Comparison of ENCODE assay signal across 32 cellular contexts in the genomic region with DNA sequence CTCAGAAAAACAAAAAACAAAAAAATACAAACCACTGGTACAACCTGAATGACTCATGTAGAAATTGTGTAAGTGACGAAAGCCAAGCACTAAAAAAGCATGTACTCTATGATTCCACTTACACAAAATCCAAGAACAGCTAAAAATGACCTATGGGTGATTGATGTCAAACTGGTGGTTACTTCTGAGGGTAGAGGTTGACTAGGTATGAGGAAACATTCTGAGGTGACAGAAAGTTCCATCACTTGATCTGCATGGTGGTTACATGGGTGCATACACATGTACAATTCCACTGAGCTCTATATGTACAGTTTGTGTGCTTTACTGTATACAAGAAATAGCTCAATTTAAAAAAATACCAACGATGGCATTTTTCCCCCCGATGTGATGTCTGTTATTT. TPM values are rescaled to one million over a fixed set of nuclear protein-coding genes. Genes with fewer than 3 reads are reported as not detected.
"Had no signal": no experiment of that assay in that cellular context is flagged by ENCODE, and none has a peak within 500 bp of the region (broad histone marks: within the 10 kb centered on the region; RNA-seq: fewer than 3 reads in every experiment).

No MANE protein-coding gene starts in this region.

- H3K4me1 Mint-ChIP-seq: activated CD4-positive, alpha-beta T cell treated with anti-CD3 and anti-CD28 coated beads, Interleukin-2, amount 10 ng/mL, durations not matched to agents 7 days and 5 days; activated naive CD4-positive, alpha-beta T cell treated with anti-CD3 and anti-CD28 coated beads, Interleukin-2, amount 50 U/mL, for 24 hours; activated naive CD8-positive, alpha-beta T cell treated with anti-CD3 and anti-CD28 coated beads, Interleukin-2, amount 10 ng/mL, durations not matched to agents 7 days and 5 days; brain; T-helper 17 cell had no signal

- H3K36me3 Mint-ChIP-seq: activated naive CD4-positive, alpha-beta T cell treated with anti-CD3 and anti-CD28 coated beads, Interleukin-2, amount 50 U/mL, for 24 hours; activated naive CD8-positive, alpha-beta T cell treated with anti-CD3 and anti-CD28 coated beads, Interleukin-2, amount 10 ng/mL, durations not matched to agents 7 days and 5 days; brain had no signal

- H3K9me3 Mint-ChIP-seq: activated CD4-positive, alpha-beta T cell treated with anti-CD3 and anti-CD28 coated beads, Interleukin-2, amount 10 ng/mL, durations not matched to agents 7 days and 5 days; activated CD8-positive, alpha-beta T cell treated with anti-CD3 and anti-CD28 coated beads for 36 hours; activated naive CD4-positive, alpha-beta T cell treated with anti-CD3 and anti-CD28 coated beads, Interleukin-2, amount 50 U/mL, for 24 hours; activated naive CD8-positive, alpha-beta T cell treated with anti-CD3 and anti-CD28 coated beads, Interleukin-2, amount 10 ng/mL, durations not matched to agents 7 days and 5 days; brain; effector memory CD8-positive, alpha-beta T cell; T-helper 2 cell treated with Interferon-gamma antibody and Interleukin-4, amounts not matched to agents 5 μg/mL and 100 μg/mL, for 36 hours had no signal

- ATAC-seq: activated CD8-positive, alpha-beta T cell treated with anti-CD3 and anti-CD28 coated beads for 36 hours; effector memory CD8-positive, alpha-beta T cell; gastroesophageal sphincter; heart right ventricle; T-helper 17 cell had no signal

- H3K27ac Mint-ChIP-seq: activated CD4-positive, alpha-beta T cell treated with anti-CD3 and anti-CD28 coated beads, Interleukin-2, amount 10 ng/mL, durations not matched to agents 7 days and 5 days; activated CD8-positive, alpha-beta T cell treated with anti-CD3 and anti-CD28 coated beads for 36 hours; activated naive CD4-positive, alpha-beta T cell treated with anti-CD3 and anti-CD28 coated beads, Interleukin-2, amount 50 U/mL, for 24 hours; activated naive CD8-positive, alpha-beta T cell treated with anti-CD3 and anti-CD28 coated beads, Interleukin-2, amount 10 ng/mL, durations not matched to agents 7 days and 5 days; effector memory CD8-positive, alpha-beta T cell; T-helper 17 cell; T-helper 2 cell treated with Interferon-gamma antibody and Interleukin-4, amounts not matched to agents 5 μg/mL and 100 μg/mL, for 36 hours had no signal

- H3K4me3 Mint-ChIP-seq: activated CD4-positive, alpha-beta T cell treated with anti-CD3 and anti-CD28 coated beads, Interleukin-2, amount 10 ng/mL, durations not matched to agents 7 days and 5 days; activated CD8-positive, alpha-beta T cell treated with anti-CD3 and anti-CD28 coated beads for 36 hours; activated naive CD4-positive, alpha-beta T cell treated with anti-CD3 and anti-CD28 coated beads, Interleukin-2, amount 50 U/mL, for 24 hours; activated naive CD8-positive, alpha-beta T cell treated with anti-CD3 and anti-CD28 coated beads, Interleukin-2, amount 10 ng/mL, durations not matched to agents 7 days and 5 days; brain; effector memory CD8-positive, alpha-beta T cell; T-helper 17 cell; T-helper 2 cell treated with Interferon-gamma antibody and Interleukin-4, amounts not matched to agents 5 μg/mL and 100 μg/mL, for 36 hours had no signal

- H3K27me3 Mint-ChIP-seq: activated CD4-positive, alpha-beta T cell treated with anti-CD3 and anti-CD28 coated beads, Interleukin-2, amount 10 ng/mL, durations not matched to agents 7 days and 5 days had no signal

- DNase-seq: activated CD4-positive, alpha-beta T cell treated with anti-CD3 and anti-CD28 coated beads for 4 hours; activated CD4-positive, alpha-beta T cell treated with anti-CD3 and anti-CD28 coated beads, Interleukin-2, amount 10 ng/mL, durations not matched to agents 7 days and 5 days; activated CD4-positive, alpha-beta T cell treated with anti-CD3 and anti-CD28 coated beads, Interleukin-2, amount 50 U/mL, for 48 hours; activated CD4-positive, CD25-positive, alpha-beta regulatory T cell; activated CD4-positive, CD25-positive, alpha-beta regulatory T cell treated with anti-CD3 and anti-CD28 coated beads, Interleukin-2, amount 50 U/mL, for 72 hours; activated CD8-positive, alpha-beta memory T cell treated with anti-CD3 and anti-CD28 coated beads for 24 hours; activated CD8-positive, alpha-beta T cell treated with anti-CD3 and anti-CD28 coated beads for 36 hours; activated effector memory CD4-positive, alpha-beta T cell treated with Interleukin-2 at 50 U/mL for 16 hours; activated gamma-delta T cell treated with Interleukin-2 at 50 U/mL for 16 hours; activated naive CD4-positive, alpha-beta T cell treated with Interleukin-2 at 50 U/mL for 16 hours; activated naive CD8-positive, alpha-beta T cell treated with anti-CD3 and anti-CD28 coated beads, Interleukin-2, amount 10 ng/mL, durations not matched to agents 7 days and 5 days; activated T-cell treated with anti-CD3 and anti-CD28 coated beads, Interleukin-2, amount 50 U/mL, for 48 hours; caudate nucleus; cortex of kidney; dermis blood vessel endothelial cell; effector CD4-positive, alpha-beta T cell; effector memory CD8-positive, alpha-beta T cell; esophagus squamous epithelium; foreskin melanocyte; heart right ventricle; T-helper 17 cell; T1000 had no signal

RNA-seq across cellular contexts. Expression of gene DHRS7C, which starts 31.1 kb away (rescaled TPM):
- total RNA-seq: activated CD4-positive, alpha-beta T cell treated with anti-CD3 and anti-CD28 coated beads, Interleukin-2, amount 10 ng/mL, durations not matched to agents 7 days and 5 days; activated CD8-positive, alpha-beta T cell treated with anti-CD3 and anti-CD28 coated beads for 36 hours; activated naive CD8-positive, alpha-beta T cell treated with anti-CD3 and anti-CD28 coated beads, Interleukin-2, amount 10 ng/mL, durations not matched to agents 7 days and 5 days; ascending aorta; chondrocyte; dermis blood vessel endothelial cell; esophagus squamous epithelium; fibroblast of lung; fibroblast of villous mesenchyme; gastroesophageal sphincter; glomerular endothelial cell; hepatocyte; T-helper 17 cell had no signal
